ENCODE assay signal across 8 cellular contexts in genomic region chr3:194141415-194142155, GRCh38. TPM values are rescaled to one million over a fixed set of nuclear protein-coding genes. Genes with fewer than 3 reads are reported as not detected.
DNase-seq lines count a peak whose midpoint lies in the region; ATAC-seq and TF ChIP-seq lines count a peak whose summit lies in the region.

No MANE protein-coding gene starts in this region.

- TF ChIP-seq POLR2A in ovary (IDR thresholded peaks at IDR 0.05) (no peak), upper lobe of left lung (IDR thresholded peaks at IDR 0.05) (peak in 2 of 4 donors; percentile 29 to 60)

- TF ChIP-seq CTCF in ovary (IDR thresholded peaks at IDR 0.05), result no peak
- peak in 2 of 6 experiments; percentile 26 to 35 for TF ChIP-seq CTCF in upper lobe of left lung (IDR thresholded peaks at IDR 0.05)

- H3K36me3 ChIP-seq in adipocyte (ENCODE audit: control insufficient read depth, insufficient read depth, low read length, severe bottlenecking) (no peaks in the 10 kb centered on the region), ovary (no peaks in the 10 kb centered on the region), upper lobe of left lung (no peaks in the 10 kb centered on the region)

- H3K27ac ChIP-seq in ovary (peak overlapping the region; percentile 80 to 96), upper lobe of left lung (peak overlapping the region; percentile 91 to 94 (median 92))

- H3K9me3 ChIP-seq in adipocyte (ENCODE audit: control insufficient read depth, low read length) (no peaks in the 10 kb centered on the region), ovary (no peaks in the 10 kb centered on the region), upper lobe of left lung (no peaks in the 10 kb centered on the region)

- peak overlapping the region; percentile 86 for H3K9ac ChIP-seq in adipocyte (ENCODE audit: low read length)

- intact Hi-C loops in Right ventricle myocardium superior (cut with DNase I) (loop anchor here (5.0 kb wide), 2 partner anchors 111 to 176 kb away; no protein-coding TSS in a partner anchor), ovary (cut with DNase I) (loop anchor here in 2 of 4 donors (5.0 kb wide), 2 partner anchors 46 to 131 kb away; no protein-coding TSS in a partner anchor)

- peaks cover under 1% of the 10 kb centered on the region for H3K27me3 ChIP-seq in adipocyte (replicated peaks; ENCODE audit: control insufficient read depth, insufficient read depth, low read length)
- no peaks in the 10 kb centered on the region for H3K27me3 ChIP-seq in ovary
- H3K27me3 ChIP-seq in upper lobe of left lung, result peaks cover 0 to 4% (median 0%) of the 10 kb centered on the region in 4 donors

- TF ChIP-seq EP300 in ovary (IDR thresholded peaks at IDR 0.05) (no peak), upper lobe of left lung (IDR thresholded peaks at IDR 0.05) (peak in 3 of 4 donors; percentile 13 to 78 (median 50))

- DNase-seq in COR-L47 (lab: John Stamatoyannopoulos, UW), result peak; percentile 96
- peak; percentile 60 for DNase-seq in KG1 (lab: John Stamatoyannopoulos, UW)
- peak; percentile 69 for DNase-seq in SK-N-DZ (ENCODE audit: low spot score)
- DNase-seq in adipocyte (ENCODE audit: low read depth), result peak; percentile 92
- peak; percentile 95 for DNase-seq in Right ventricle myocardium superior
- peak; percentile 90 to 93 (median 93) for DNase-seq in ovary
- peak; percentile 95 to 98 for DNase-seq in upper lobe of left lung

- 3 to 13% (median 4%) methylated on average over 17 to 59 of the region's 65 CpGs for WGBS in ovary, 3 donors
- 3 to 18% methylated on average over 7 to 25 of the region's 65 CpGs for WGBS in upper lobe of left lung, 2 donors

- H3K4me1 ChIP-seq in adipocyte (ENCODE audit: control insufficient read depth, insufficient read depth, low read length) (peaks cover 50% of the 10 kb centered on the region), ovary (ENCODE audit: insufficient read depth) (peaks cover 14% of the 10 kb centered on the region), upper lobe of left lung (peaks cover 37 to 56% (median 47%) of the 10 kb centered on the region in 4 donors)

- H3K4me3 ChIP-seq in adipocyte (ENCODE audit: low read length) (peak overlapping the region; percentile 57), ovary (peak overlapping the region; percentile 33), upper lobe of left lung (peak overlapping the region in 3 of 4 donors; percentile 46 to 52 (median 52))

- ATAC-seq in GM21515 (IDR thresholded peaks at IDR 0.05; ENCODE audit: unreplicated experiment), result peak; percentile 41
- ATAC-seq in Right ventricle myocardium superior (ENCODE audit: poor library complexity), result peak; percentile 86
- peak; percentile 85 for ATAC-seq in upper lobe of left lung (ENCODE audit: low FRiP score in 2 of 2)

RNA-seq across cellular contexts. Expression of gene HES1, which starts 5.6 kb away (rescaled TPM):
- 0.14 and 0.22 TPM in 2 replicates for polyA plus RNA-seq in SK-N-DZ (2014; cell fraction: cytosol; rRNA removed)
- polyA plus RNA-seq in SK-N-DZ (2014; cell fraction: nucleus; rRNA removed), result 0.09 and 1.9 TPM in 2 replicates
- total RNA-seq in Right ventricle myocardium superior (11.1 TPM), ovary (100 to 1,000 TPM in 1 of 7 donors, 10 to 100 TPM in 6; 16.7 to 116 (median 41.3) TPM), upper lobe of left lung (10 to 100 TPM; 12.6 to 43.4 (median 25.9) TPM)
- 10 to 100 TPM; 18.5 to 35.0 TPM for polyA plus RNA-seq in ovary

Comparison
In these comparisons a context has a peak if more than half of its experiments do, and no peak if none do; other contexts are left out.
1. Peak in every context shown above with its lines: DNase-seq, ATAC-seq, H3K4me3 ChIP-seq and H3K27ac ChIP-seq.